Comparison of ENCODE assay signal across 14 cellular contexts in the genomic region with DNA sequence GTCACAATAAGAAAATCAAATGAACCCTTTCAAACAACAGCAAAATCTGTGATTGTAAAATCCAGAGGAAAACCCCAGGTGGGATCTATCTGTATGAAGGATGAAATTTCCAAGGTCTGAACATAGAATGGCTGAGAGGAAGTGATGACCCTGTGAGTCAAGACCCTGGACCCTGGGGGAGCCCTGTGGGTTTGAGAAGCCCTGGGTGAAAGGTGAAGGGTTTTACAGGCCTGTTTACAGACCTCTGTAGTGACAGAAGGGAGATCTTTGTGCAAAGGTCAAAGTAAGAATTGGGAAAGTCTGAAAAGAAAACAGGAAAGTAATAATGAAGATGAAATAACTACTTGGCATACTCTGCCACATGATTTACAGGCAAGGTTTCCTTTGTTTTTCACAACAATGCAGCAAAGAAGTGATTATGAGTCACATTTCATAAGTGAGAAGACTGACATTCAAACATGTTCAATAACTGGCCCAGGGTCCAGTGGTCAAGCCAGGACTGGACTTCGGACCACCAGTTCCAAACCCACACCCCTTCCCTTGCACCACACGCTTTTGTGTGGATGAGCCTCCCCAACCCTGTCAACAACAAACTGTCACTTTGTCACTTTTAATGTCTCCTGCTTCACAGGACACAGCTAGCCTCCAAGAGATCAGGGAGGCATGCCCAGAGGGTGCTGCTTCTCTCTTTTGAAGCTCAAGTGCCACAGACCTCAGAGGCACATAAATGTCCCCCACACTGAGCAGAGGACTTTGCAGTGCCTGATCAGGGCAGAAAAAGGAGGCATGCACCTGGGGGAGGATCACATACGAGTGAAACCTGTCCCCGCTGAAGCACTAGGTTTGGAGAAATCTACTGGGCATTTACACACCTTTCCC. TPM values are rescaled to one million over a fixed set of nuclear protein-coding genes. Genes with fewer than 3 reads are reported as not detected.
A peak's percentile ranks its signal among the peaks of the same experiment; 100 is the strongest.
DNase-seq lines count a peak whose midpoint lies in the region; ATAC-seq and TF ChIP-seq lines count a peak whose summit lies in the region.
"Had no signal": no experiment of that assay in that cellular context is flagged by ENCODE, and none has a peak within 500 bp of the region (broad histone marks: within the 10 kb centered on the region; RNA-seq: fewer than 3 reads in every experiment).

No MANE protein-coding gene starts in this region.

- TF ChIP-seq CTCF in natural killer cell (IDR thresholded peaks at IDR 0.05) (no peak), upper lobe of right lung (IDR thresholded peaks at IDR 0.05) (no peak), lower leg skin (IDR thresholded peaks at IDR 0.05) (no peak)

- WGBS in lower leg skin, 2 donors = 69 to 71% methylated on average over 4 of the region's 4 CpGs

- H3K9me3 Mint-ChIP-seq in natural killer cell treated with Interleukin-12 subunit alpha and Interleukin-12 subunit beta and Interleukin-15 and Interleukin-18, amount 100 ng/mL, for 72 hours = no peaks in the 10 kb centered on the region
- H3K9me3 Mint-ChIP-seq in natural killer cell = no peaks in the 10 kb centered on the region
- no peaks in the 10 kb centered on the region for H3K9me3 Mint-ChIP-seq in activated CD8-positive, alpha-beta T cell treated with anti-CD3 and anti-CD28 coated beads, Interleukin-2, amount 10 ng/mL, durations not matched to agents 7 days and 5 days (ENCODE audit: insufficient read depth)

- H3K4me1 Mint-ChIP-seq in natural killer cell treated with Interleukin-12 subunit alpha and Interleukin-12 subunit beta and Interleukin-15 and Interleukin-18, amount 100 ng/mL, for 72 hours (ENCODE audit: low read depth in 2 of 2) = peaks cover 33 to 62% of the 10 kb centered on the region in 2 donors
- no peaks in the 10 kb centered on the region for H3K4me1 Mint-ChIP-seq in natural killer cell
- peaks cover 45% of the 10 kb centered on the region for H3K4me1 Mint-ChIP-seq in activated CD8-positive, alpha-beta T cell treated with anti-CD3 and anti-CD28 coated beads, Interleukin-2, amount 10 ng/mL, durations not matched to agents 7 days and 5 days (ENCODE audit: low read depth)

- H3K36me3 ChIP-seq in upper lobe of right lung = no peaks in the 10 kb centered on the region

- intact Hi-C loops in natural killer cell (cut with micrococcal nuclease) = no loop called here
- intact Hi-C loops in upper lobe of right lung (cut with DNase I) = no loop called here
- intact Hi-C loops in lower leg skin (cut with DNase I; ENCODE audit: low total_unique reads) = no loop called here

- peak; percentile 24 to 54 for ATAC-seq in natural killer cell treated with Interleukin-12 subunit alpha and Interleukin-12 subunit beta and Interleukin-15 and Interleukin-18, amount 100 ng/mL, for 72 hours
- ATAC-seq in natural killer cell = no peak
- ATAC-seq in HG02870 (IDR thresholded peaks at IDR 0.05; ENCODE audit: unreplicated experiment) = peak; percentile 4
- peak; percentile 30 for ATAC-seq in activated CD8-positive, alpha-beta T cell treated with anti-CD3 and anti-CD28 coated beads, Interleukin-2, amount 10 ng/mL, durations not matched to agents 7 days and 5 days
- ATAC-seq in upper lobe of right lung = peak; percentile 35

- no peak overlapping the region for H3K4me3 ChIP-seq in upper lobe of right lung
- no peak overlapping the region for H3K4me3 ChIP-seq in lower leg skin (ENCODE audit: low read depth, poor library complexity, severe bottlenecking)

- CTCF ChIA-PET in activated CD8-positive, alpha-beta T cell treated with anti-CD3 and anti-CD28 coated beads, Interleukin-2, amount 10 ng/mL, durations not matched to agents 7 days and 5 days (lab: Charles Lee) = interaction anchor here (1.4 to 1.7 kb wide), 3 partner anchors 25 to 222 kb away, joined by 4 to 8 read pairs (median 4); no protein-coding TSS in a partner anchor

- peaks cover 5% of the 10 kb centered on the region for H3K36me3 Mint-ChIP-seq in natural killer cell treated with Interleukin-12 subunit alpha and Interleukin-12 subunit beta and Interleukin-15 and Interleukin-18, amount 100 ng/mL, for 72 hours
- H3K36me3 Mint-ChIP-seq in natural killer cell = no peaks in the 10 kb centered on the region
- no peaks in the 10 kb centered on the region for H3K36me3 Mint-ChIP-seq in activated CD8-positive, alpha-beta T cell treated with anti-CD3 and anti-CD28 coated beads, Interleukin-2, amount 10 ng/mL, durations not matched to agents 7 days and 5 days (ENCODE audit: low read depth)

- no peaks in the 10 kb centered on the region for H3K4me1 ChIP-seq in upper lobe of right lung

- no peaks in the 10 kb centered on the region for H3K27me3 ChIP-seq in upper lobe of right lung

- peaks cover 0 to 24% of the 10 kb centered on the region in 2 donors for H3K27me3 Mint-ChIP-seq in natural killer cell treated with Interleukin-12 subunit alpha and Interleukin-12 subunit beta and Interleukin-15 and Interleukin-18, amount 100 ng/mL, for 72 hours
- peaks cover 7 to 8% of the 10 kb centered on the region in 2 donors for H3K27me3 Mint-ChIP-seq in natural killer cell (ENCODE audit: low read depth in 2 of 2)
- H3K27me3 Mint-ChIP-seq in activated CD8-positive, alpha-beta T cell treated with anti-CD3 and anti-CD28 coated beads, Interleukin-2, amount 10 ng/mL, durations not matched to agents 7 days and 5 days (ENCODE audit: low read depth) = peaks cover 6% of the 10 kb centered on the region

- H3K27ac ChIP-seq in upper lobe of right lung = no peak overlapping the region

- no peaks in the 10 kb centered on the region for H3K9me3 ChIP-seq in upper lobe of right lung

- TF ChIP-seq POLR2A in lower leg skin (IDR thresholded peaks at IDR 0.05) = no peak

- POLR2A ChIA-PET in activated CD8-positive, alpha-beta T cell treated with anti-CD3 and anti-CD28 coated beads, Interleukin-2, amount 10 ng/mL, durations not matched to agents 7 days and 5 days (lab: Charles Lee) = interaction anchor here (1.0 kb wide), 1 partner anchor 46 kb away, joined by 3 read pairs; no protein-coding TSS in a partner anchor

- no peak for DNase-seq in natural killer cell treated with Interleukin-12 subunit alpha and Interleukin-12 subunit beta and Interleukin-15 and Interleukin-18, amount 100 ng/mL, for 72 hours (ENCODE audit: low spot score)
- DNase-seq in natural killer cell = no peak
- DNase-seq in activated CD8-positive, alpha-beta T cell treated with anti-CD3 and anti-CD28 coated beads, Interleukin-2, amount 10 ng/mL, durations not matched to agents 7 days and 5 days = no peak
- no peak for DNase-seq in upper lobe of right lung
- DNase-seq in cerebellum (ENCODE audit: low spot score) = no peak
- no peak for DNase-seq in SKM-1 (lab: John Stamatoyannopoulos, UW; ENCODE audit: unreplicated experiment)
- DNase-seq in lower leg skin (ENCODE audit: low spot score in 2 of 2) = no peak
- DNase-seq: activated effector memory CD4-positive, alpha-beta T cell treated with anti-CD3 and anti-CD28 coated beads, Interleukin-2, amount 50 U/mL, for 16 hours; IMR-90; stimulated activated CD4-positive, alpha-beta T cell treated with anti-CD3 and anti-CD28 coated beads, Interleukin-2, amount 100 ng/mL, for 48 hours had no signal

- H3K27ac Mint-ChIP-seq in natural killer cell treated with Interleukin-12 subunit alpha and Interleukin-12 subunit beta and Interleukin-15 and Interleukin-18, amount 100 ng/mL, for 72 hours = peak overlapping the region; percentile 65 to 95
- no peak overlapping the region for H3K27ac Mint-ChIP-seq in natural killer cell
- H3K27ac Mint-ChIP-seq in activated CD8-positive, alpha-beta T cell treated with anti-CD3 and anti-CD28 coated beads, Interleukin-2, amount 10 ng/mL, durations not matched to agents 7 days and 5 days = peak overlapping the region; percentile 64

- peak overlapping the region; percentile 74 for H3K4me3 Mint-ChIP-seq in natural killer cell treated with Interleukin-12 subunit alpha and Interleukin-12 subunit beta and Interleukin-15 and Interleukin-18, amount 100 ng/mL, for 72 hours
- no peak overlapping the region for H3K4me3 Mint-ChIP-seq in natural killer cell
- peak overlapping the region; percentile 12 for H3K4me3 Mint-ChIP-seq in activated CD8-positive, alpha-beta T cell treated with anti-CD3 and anti-CD28 coated beads, Interleukin-2, amount 10 ng/mL, durations not matched to agents 7 days and 5 days

RNA-seq across cellular contexts. Expression of gene CD86, which starts 21.5 kb away (rescaled TPM):
- total RNA-seq in natural killer cell treated with Interleukin-12 subunit alpha and Interleukin-12 subunit beta and Interleukin-15 and Interleukin-18, amount 100 ng/mL, for 72 hours = 1 to 10 TPM; 3.2 to 4.5 TPM
- total RNA-seq in natural killer cell = 1 to 10 TPM; 2.1 to 6.9 (median 4.7) TPM
- 1 to 10 TPM in 1 of 2 experiments, under 1 TPM in 1; 0.95 to 1.5 TPM for total RNA-seq in activated CD8-positive, alpha-beta T cell treated with anti-CD3 and anti-CD28 coated beads, Interleukin-2, amount 10 ng/mL, durations not matched to agents 7 days and 5 days
- total RNA-seq in upper lobe of right lung = 27.4 TPM
- total RNA-seq in cerebellum = 1.00 TPM
- total RNA-seq in lower leg skin = 1 to 10 TPM in 3 of 4 donors, under 1 TPM in 1; 0.91 to 3.6 (median 2.7) TPM
- total RNA-seq: IMR-90, osteocyte, RPMI7951 had no signal

RNA-seq across cellular contexts. Expression of gene ILDR1, which starts 54.6 kb away (rescaled TPM):
- total RNA-seq in natural killer cell treated with Interleukin-12 subunit alpha and Interleukin-12 subunit beta and Interleukin-15 and Interleukin-18, amount 100 ng/mL, for 72 hours = under 1 TPM in 1 of 2 donors, not detected in 1; 0.59 TPM
- under 1 TPM in 1 of 3 donors, not detected in 2; 0.28 TPM for total RNA-seq in natural killer cell
- total RNA-seq in activated CD8-positive, alpha-beta T cell treated with anti-CD3 and anti-CD28 coated beads, Interleukin-2, amount 10 ng/mL, durations not matched to agents 7 days and 5 days = under 1 TPM in 1 of 2 experiments, not detected in 1; 0.16 TPM
- total RNA-seq in upper lobe of right lung = 6.9 TPM
- total RNA-seq in cerebellum = not detected
- total RNA-seq in lower leg skin = 1 to 10 TPM; 1.8 to 4.0 (median 2.4) TPM
- total RNA-seq: cardiac septum, IMR-90, osteocyte, RPMI7951 had no signal

Comparison
In these comparisons a context has a peak if more than half of its experiments do, and no peak if none do; other contexts are left out.
1. ATAC-seq: peak in natural killer cell treated with Interleukin-12 subunit alpha and Interleukin-12 subunit beta and Interleukin-15 and Interleukin-18, amount 100 ng/mL, for 72 hours (2 of 2), HG02870 (single experiment), activated CD8-positive, alpha-beta T cell treated with anti-CD3 and anti-CD28 coated beads, Interleukin-2, amount 10 ng/mL, durations not matched to agents 7 days and 5 days (single experiment) and upper lobe of right lung (single experiment); none in natural killer cell (0 of 3).
2. H3K27ac Mint-ChIP-seq: peak in natural killer cell treated with Interleukin-12 subunit alpha and Interleukin-12 subunit beta and Interleukin-15 and Interleukin-18, amount 100 ng/mL, for 72 hours (2 of 2) and activated CD8-positive, alpha-beta T cell treated with anti-CD3 and anti-CD28 coated beads, Interleukin-2, amount 10 ng/mL, durations not matched to agents 7 days and 5 days (single experiment); none in natural killer cell (0 of 2).